In the genomic region with DNA sequence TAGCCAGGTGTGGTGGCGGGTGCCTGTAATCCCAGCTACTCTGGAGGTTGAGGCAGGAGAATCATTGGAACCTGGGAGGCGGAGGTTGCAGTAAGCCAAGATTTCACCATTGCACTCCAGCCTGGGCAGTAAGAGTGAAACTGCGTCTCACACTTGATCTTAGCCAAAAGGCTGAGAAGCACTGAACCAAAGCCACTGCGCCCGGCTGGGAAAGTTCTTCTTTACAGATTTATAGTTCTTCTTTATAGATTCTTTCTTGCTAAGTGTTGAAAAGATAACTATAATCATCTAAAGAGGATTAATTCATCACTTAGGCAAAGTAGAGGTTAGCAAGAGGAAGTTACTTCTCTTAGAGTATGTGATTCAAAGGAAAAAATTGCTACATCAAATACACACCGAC, we compare ENCODE assay signal across 21 cellular contexts. TPM values are rescaled to one million over a fixed set of nuclear protein-coding genes. Genes with fewer than 3 reads are reported as not detected.
A peak's percentile ranks its signal among the peaks of the same experiment; 100 is the strongest.
DNase-seq lines count a peak whose midpoint lies in the region; ATAC-seq, FAIRE-seq and TF ChIP-seq lines count a peak whose summit lies in the region.
"Had no signal": no experiment of that assay in that cellular context is flagged by ENCODE, and none has a peak within 500 bp of the region (broad histone marks: within the 10 kb centered on the region; RNA-seq: fewer than 3 reads in every experiment).

No MANE protein-coding gene starts in this region.

- BruUV-seq in GM12878 (replicated peaks; lab: Mats Ljungman, UMichigan), result no TSS peak

- H3K36me3 Mint-ChIP-seq in activated CD4-positive, alpha-beta memory T cell treated with anti-CD3 and anti-CD28 coated beads for 36 hours, result peaks cover 50% of the 10 kb centered on the region
- H3K36me3 Mint-ChIP-seq in activated CD4-positive, alpha-beta memory T cell treated with anti-CD3 and anti-CD28 coated beads, Interleukin-2, amount 10 ng/mL, durations not matched to agents 7 days and 5 days (ENCODE audit: low read depth), result peaks cover 64% of the 10 kb centered on the region
- peaks cover 13% of the 10 kb centered on the region for H3K36me3 Mint-ChIP-seq in IgD-negative memory B cell
- peaks cover 16 to 38% of the 10 kb centered on the region in 2 donors for H3K36me3 Mint-ChIP-seq in stimulated activated naive B cell treated with anti-CD40 and anti-IgM and Interleukin-4, amounts not matched to agents 10 μg/mL and 1 μg/mL and 100 μg/mL, for 72 hours

- no peaks in the 10 kb centered on the region for H4K20me1 ChIP-seq in GM12878 (ENCODE audit: control insufficient read depth, insufficient read depth)

- RAD21 ChIA-PET in GM12878 (lab: Charles Lee; ENCODE audit: unreplicated experiment), result no interaction called here

- peak overlapping the region; percentile 67 for H3K27ac Mint-ChIP-seq in activated CD4-positive, alpha-beta memory T cell treated with anti-CD3 and anti-CD28 coated beads for 36 hours
- H3K27ac Mint-ChIP-seq in activated CD4-positive, alpha-beta memory T cell treated with anti-CD3 and anti-CD28 coated beads, Interleukin-2, amount 10 ng/mL, durations not matched to agents 7 days and 5 days, result no peak overlapping the region
- H3K27ac Mint-ChIP-seq in IgD-negative memory B cell, result peak overlapping the region; percentile 32 to 79 (median 40)
- H3K27ac Mint-ChIP-seq in stimulated activated naive B cell treated with anti-CD40 and anti-IgM and Interleukin-4, amounts not matched to agents 10 μg/mL and 1 μg/mL and 100 μg/mL, for 72 hours, result peak overlapping the region; percentile 80
- H3K27ac Mint-ChIP-seq: CD8-positive, alpha-beta T cell; GM23338 had no signal

- FAIRE-seq in GM12878 (lab: Jason Lieb, UNC), result no peak
- FAIRE-seq: A549, GM12891, GM19239, H54, HepG2 had no signal

- H3K9me3 ChIP-seq in GM12878 (replicated peaks; ENCODE audit: control insufficient read depth, insufficient read depth, low read length), result peaks cover 1% of the 10 kb centered on the region
- H3K9me3 ChIP-seq: BLaER1 treated with 17β-estradiol and CSF1 and Interleukin-3, amounts not matched to agents 10 nM and 100 nM had no signal

- H3K27ac ChIP-seq in GM12878 (ENCODE audit: control insufficient read depth, insufficient read depth), result no peak overlapping the region
- H3K27ac ChIP-seq: 22Rv1; A549; BLaER1 treated with 17β-estradiol and CSF1 and Interleukin-3, amounts not matched to agents 10 nM and 100 nM had no signal

- peaks cover 6% of the 10 kb centered on the region for H3K4me1 Mint-ChIP-seq in activated CD4-positive, alpha-beta memory T cell treated with anti-CD3 and anti-CD28 coated beads for 36 hours (ENCODE audit: low read depth)
- H3K4me1 Mint-ChIP-seq in activated CD4-positive, alpha-beta memory T cell treated with anti-CD3 and anti-CD28 coated beads, Interleukin-2, amount 10 ng/mL, durations not matched to agents 7 days and 5 days, result no peaks in the 10 kb centered on the region
- H3K4me1 Mint-ChIP-seq in IgD-negative memory B cell, result peaks cover 11 to 18% (median 11%) of the 10 kb centered on the region in 3 donors
- H3K4me1 Mint-ChIP-seq in stimulated activated naive B cell treated with anti-CD40 and anti-IgM and Interleukin-4, amounts not matched to agents 10 μg/mL and 1 μg/mL and 100 μg/mL, for 72 hours, result peaks cover 11 to 32% of the 10 kb centered on the region in 2 donors

- no peak overlapping the region for H3K9ac ChIP-seq in GM12878 (ENCODE audit: control insufficient read depth, insufficient read depth, low read length)
- H3K9ac ChIP-seq: BLaER1 treated with 17β-estradiol and CSF1 and Interleukin-3, amounts not matched to agents 10 nM and 100 nM had no signal

- no peaks in the 10 kb centered on the region for H3K27me3 ChIP-seq in GM12878 (replicated peaks in 1 of 2; ENCODE audit: control insufficient read depth in 2 of 2, insufficient read depth in 2 of 2, low read length in 1 of 2)
- H3K27me3 ChIP-seq: BLaER1 treated with 17β-estradiol and CSF1 and Interleukin-3, amounts not matched to agents 10 nM and 100 nM had no signal

- CTCF ChIA-PET in activated CD4-positive, alpha-beta memory T cell treated with anti-CD3 and anti-CD28 coated beads for 36 hours (lab: Charles Lee), result no interaction called here
- CTCF ChIA-PET in activated CD4-positive, alpha-beta memory T cell treated with anti-CD3 and anti-CD28 coated beads, Interleukin-2, amount 10 ng/mL, durations not matched to agents 7 days and 5 days (lab: Charles Lee), result no interaction called here
- CTCF ChIA-PET in GM12878 (lab: Yijun Ruan, JAX), result interaction anchor here (0.9 to 1.3 kb wide), 2 partner anchors 11 to 440 kb away, joined by 3 to 5 read pairs; no protein-coding TSS in a partner anchor

- H3K36me3 ChIP-seq in GM12878 (ENCODE audit: control insufficient read depth in 2 of 2, insufficient read depth in 2 of 2, low read length in 1 of 2), result peaks cover 0 to 3% of the 10 kb centered on the region in 2 experiments; a peak in 3 of 4 replicates

- H3K9me3 Mint-ChIP-seq in activated CD4-positive, alpha-beta memory T cell treated with anti-CD3 and anti-CD28 coated beads for 36 hours, result peaks cover 58% of the 10 kb centered on the region
- peaks cover 53% of the 10 kb centered on the region for H3K9me3 Mint-ChIP-seq in activated CD4-positive, alpha-beta memory T cell treated with anti-CD3 and anti-CD28 coated beads, Interleukin-2, amount 10 ng/mL, durations not matched to agents 7 days and 5 days
- no peaks in the 10 kb centered on the region for H3K9me3 Mint-ChIP-seq in IgD-negative memory B cell
- no peaks in the 10 kb centered on the region for H3K9me3 Mint-ChIP-seq in stimulated activated naive B cell treated with anti-CD40 and anti-IgM and Interleukin-4, amounts not matched to agents 10 μg/mL and 1 μg/mL and 100 μg/mL, for 72 hours
- H3K9me3 Mint-ChIP-seq: GM23338 had no signal

- no peak overlapping the region for H3K4me3 ChIP-seq in GM12878
- H3K4me3 ChIP-seq: A549; BLaER1 treated with 17β-estradiol and CSF1 and Interleukin-3, amounts not matched to agents 10 nM and 100 nM; GM23338 had no signal

- TF ChIP-seq CTCF in GM12878 (IDR thresholded peaks at IDR 0.05 in 2 of 3, conservative IDR thresholded peaks at IDR 0.05 in 1 of 3; ENCODE audit: control insufficient read depth in 2 of 3, extremely low read depth in 1 of 3, insufficient read depth in 1 of 3, low read depth in 3 of 3, low read length in 3 of 3), result no peak

- peak; percentile 70 for ATAC-seq in GM12878
- peak; percentile 62 to 69 for ATAC-seq in stimulated activated naive B cell treated with anti-CD40 and anti-IgM and Interleukin-4, amounts not matched to agents 10 μg/mL and 1 μg/mL and 100 μg/mL, for 72 hours (replicated peaks)
- ATAC-seq: A549; CD8-positive, alpha-beta T cell; GM23338; HepG2 had no signal

- no peaks in the 10 kb centered on the region for H3K4me1 ChIP-seq in GM12878 (ENCODE audit: control insufficient read depth, insufficient read depth, low read length)
- H3K4me1 ChIP-seq: A549; BLaER1 treated with 17β-estradiol and CSF1 and Interleukin-3, amounts not matched to agents 10 nM and 100 nM had no signal

- TF ChIP-seq EP300 in GM12878 (IDR thresholded peaks at IDR 0.05; ENCODE audit: borderline replicate concordance in 1 of 2, control insufficient read depth in 1 of 2, low read depth in 2 of 2, low read length in 2 of 2), result no peak

- H2AFZ ChIP-seq in GM12878 (ENCODE audit: control insufficient read depth, low read depth, low read length), result no peak overlapping the region
- H2AFZ ChIP-seq: GM23338 had no signal

- no peaks in the 10 kb centered on the region for H3K79me2 ChIP-seq in GM12878 (ENCODE audit: control insufficient read depth, insufficient read depth, low read length)

- 0 out of 2 replicates have a peak overlapping the region, but pooled peaks have one; percentile 17 for H3K4me2 ChIP-seq in GM12878 (ENCODE audit: control insufficient read depth, insufficient read depth)
- H3K4me2 ChIP-seq: A549; BLaER1 treated with 17β-estradiol and CSF1 and Interleukin-3, amounts not matched to agents 10 nM and 100 nM; GM23338 had no signal

- intact Hi-C loops in activated CD4-positive, alpha-beta memory T cell treated with anti-CD3 and anti-CD28 coated beads for 36 hours (cut with micrococcal nuclease), result no loop called here
- intact Hi-C loops in GM12878 (cut with micrococcal nuclease; ENCODE audit: unreplicated experiment), result no loop called here

- no peak for TF ChIP-seq RAD21 in GM12878 (IDR thresholded peaks at IDR 0.05; ENCODE audit: insufficient read depth, low read depth, low read length)

- H3K27me3 Mint-ChIP-seq in activated CD4-positive, alpha-beta memory T cell treated with anti-CD3 and anti-CD28 coated beads for 36 hours, result no peaks in the 10 kb centered on the region
- H3K27me3 Mint-ChIP-seq in activated CD4-positive, alpha-beta memory T cell treated with anti-CD3 and anti-CD28 coated beads, Interleukin-2, amount 10 ng/mL, durations not matched to agents 7 days and 5 days, result no peaks in the 10 kb centered on the region
- no peaks in the 10 kb centered on the region for H3K27me3 Mint-ChIP-seq in IgD-negative memory B cell
- H3K27me3 Mint-ChIP-seq in stimulated activated naive B cell treated with anti-CD40 and anti-IgM and Interleukin-4, amounts not matched to agents 10 μg/mL and 1 μg/mL and 100 μg/mL, for 72 hours, result no peaks in the 10 kb centered on the region

- TF ChIP-seq POLR2A in GM12878 (IDR thresholded peaks at IDR 0.05; ENCODE audit: low read depth, low read length), result no peak

- no peak overlapping the region for H3K4me3 Mint-ChIP-seq in activated CD4-positive, alpha-beta memory T cell treated with anti-CD3 and anti-CD28 coated beads for 36 hours
- no peak overlapping the region for H3K4me3 Mint-ChIP-seq in activated CD4-positive, alpha-beta memory T cell treated with anti-CD3 and anti-CD28 coated beads, Interleukin-2, amount 10 ng/mL, durations not matched to agents 7 days and 5 days
- peak overlapping the region in 3 of 4 donors; percentile 6 to 72 (median 49) for H3K4me3 Mint-ChIP-seq in IgD-negative memory B cell
- no peak overlapping the region for H3K4me3 Mint-ChIP-seq in stimulated activated naive B cell treated with anti-CD40 and anti-IgM and Interleukin-4, amounts not matched to agents 10 μg/mL and 1 μg/mL and 100 μg/mL, for 72 hours
- H3K4me3 Mint-ChIP-seq: CD8-positive, alpha-beta T cell; GM23338 had no signal

- DNase-seq in activated CD4-positive, alpha-beta memory T cell treated with anti-CD3 and anti-CD28 coated beads for 36 hours, result no peak
- no peak for DNase-seq in activated CD4-positive, alpha-beta memory T cell treated with anti-CD3 and anti-CD28 coated beads, Interleukin-2, amount 10 ng/mL, durations not matched to agents 7 days and 5 days
- DNase-seq in GM12878 (ENCODE audit: low read depth, low spot score) (no peak), NCI-H446 (lab: John Stamatoyannopoulos, UW) (no peak), NCI-H2029 treated with DMSO at 0.1 percent for 48 hours (lab: John Stamatoyannopoulos, UW) (no peak)
- no peak for DNase-seq in stimulated activated naive B cell treated with anti-CD40 and anti-IgM and Interleukin-4, amounts not matched to agents 10 μg/mL and 1 μg/mL and 100 μg/mL, for 72 hours
- DNase-seq: CD8-positive, alpha-beta T cell; DMS 273 treated with DMSO at 0.1 percent for 48 hours; DMS53; DND-41; EL; HCEC 1CT had no signal

- SMC1A ChIA-PET in GM12878 (lab: Charles Lee; ENCODE audit: uncharacterized antibody, unreplicated experiment), result interaction anchor here (1.2 kb wide), 1 partner anchor 167 kb away, joined by 3 read pairs; no protein-coding TSS in a partner anchor

- POLR2A ChIA-PET in activated CD4-positive, alpha-beta memory T cell treated with anti-CD3 and anti-CD28 coated beads for 36 hours (lab: Charles Lee), result no interaction called here
- POLR2A ChIA-PET in activated CD4-positive, alpha-beta memory T cell treated with anti-CD3 and anti-CD28 coated beads, Interleukin-2, amount 10 ng/mL, durations not matched to agents 7 days and 5 days (lab: Charles Lee), result no interaction called here
- POLR2A ChIA-PET in GM12878 (lab: Charles Lee), result no interaction called here

- in situ Hi-C loops in GM12878 (cut with MboI), result no loop called here

- 47% methylated on average over 6 of the region's 6 CpGs for WGBS in GM12878 (ENCODE audit: insufficient coverage, insufficient replicate concordance, low lambda C conversion rate, missing lambda C conversion rate)

RNA-seq across cellular contexts. Expression of gene ZNF417, which starts 11.1 kb away (rescaled TPM):
- 10 to 100 TPM; 10.6 to 11.1 TPM for total RNA-seq in activated CD4-positive, alpha-beta memory T cell treated with anti-CD3 and anti-CD28 coated beads for 36 hours
- 10 to 100 TPM; 16.7 to 20.1 TPM for total RNA-seq in activated CD4-positive, alpha-beta memory T cell treated with anti-CD3 and anti-CD28 coated beads, Interleukin-2, amount 10 ng/mL, durations not matched to agents 7 days and 5 days
- polyA plus RNA-seq in IgD-negative memory B cell (4.5 TPM), GM12878 (2011; rRNA removed) (13.6 and 17.0 TPM in 2 replicates), GM12878 (2014; fragmentation: Illumina TruSeq; extraction: Trizol) (6.2 and 7.3 TPM in 2 replicates), GM12878 (2014; fragmentation: Nextera tagmentation; extraction: Ambion mirVana) (1 to 10 TPM; 1.3 to 1.6 TPM), GM12878 (2014; rRNA removed) (5.5 and 7.3 TPM in 2 replicates), GM12878 (2016; fragmentation: Nextera tagmentation; extraction: Ambion mirVana) (1 to 10 TPM; 4.8 to 5.6 TPM)
- total RNA-seq in GM12878 (2013; cell fraction: nucleolus; rRNA removed), result 63.3 and 63.4 TPM in 2 replicates
- total RNA-seq in GM12878 (2014; rRNA removed) (11.2 and 12.7 TPM in 2 replicates), GM12878 (2014; rRNA removed; fragmentation: Illumina TruSeq; extraction: Trizol) (12.0 and 12.3 TPM in 2 replicates), GM12878 (2021) (11.5 and 11.9 TPM in 2 replicates)
- polyA plus RNA-seq in GM12878 (2011; ENCODE audit: low read depth), result 5.3 TPM
- 6.3 and 9.1 TPM in 2 replicates for polyA plus RNA-seq in GM12878 (2011; cell fraction: cytosol; rRNA removed)
- 15.9 and 16.0 TPM in 2 replicates for polyA plus RNA-seq in GM12878 (2011; cell fraction: nucleus; rRNA removed)
- 5.7 and 6.0 TPM in 2 replicates for polyA plus RNA-seq in GM12878 (2012)
- polyA minus RNA-seq in GM12878 (2011; rRNA and poly(A)+ RNA removed), result 15.4 and 17.6 TPM in 2 replicates
- polyA minus RNA-seq in GM12878 (2011; cell fraction: cytosol; rRNA and poly(A)+ RNA removed), result 5.2 and 6.9 TPM in 2 replicates
- 10.0 and 12.3 TPM in 2 replicates for polyA minus RNA-seq in GM12878 (2011; cell fraction: nucleus; rRNA and poly(A)+ RNA removed)

RNA-seq across cellular contexts. Expression of gene ZNF814, which starts 16.4 kb away (rescaled TPM):
- 10 to 100 TPM; 10.4 to 12.4 TPM for total RNA-seq in activated CD4-positive, alpha-beta memory T cell treated with anti-CD3 and anti-CD28 coated beads for 36 hours
- 1 to 10 TPM; 9.3 to 9.6 TPM for total RNA-seq in activated CD4-positive, alpha-beta memory T cell treated with anti-CD3 and anti-CD28 coated beads, Interleukin-2, amount 10 ng/mL, durations not matched to agents 7 days and 5 days
- polyA plus RNA-seq in IgD-negative memory B cell (37.1 TPM), GM12878 (2011; rRNA removed) (29.2 and 31.0 TPM in 2 replicates), GM12878 (2014; fragmentation: Illumina TruSeq; extraction: Trizol) (10.9 and 14.4 TPM in 2 replicates), GM12878 (2014; fragmentation: Nextera tagmentation; extraction: Ambion mirVana) (10 to 100 TPM; 22.4 to 23.5 TPM), GM12878 (2014; rRNA removed) (12.4 and 16.2 TPM in 2 replicates), GM12878 (2016; fragmentation: Nextera tagmentation; extraction: Ambion mirVana) (10 to 100 TPM; 21.4 to 21.8 TPM)
- 189 TPM in 2 replicates for total RNA-seq in GM12878 (2013; cell fraction: nucleolus; rRNA removed)
- total RNA-seq in GM12878 (2014; rRNA removed) (20.7 and 25.4 TPM in 2 replicates), GM12878 (2014; rRNA removed; fragmentation: Illumina TruSeq; extraction: Trizol) (22.1 and 23.3 TPM in 2 replicates), GM12878 (2021) (16.5 and 20.6 TPM in 2 replicates)
- 22.0 TPM for polyA plus RNA-seq in GM12878 (2011; ENCODE audit: low read depth)
- polyA plus RNA-seq in GM12878 (2011; cell fraction: cytosol; rRNA removed), result 33.1 and 37.3 TPM in 2 replicates
- polyA plus RNA-seq in GM12878 (2011; cell fraction: nucleus; rRNA removed), result 25.3 and 28.6 TPM in 2 replicates
- 14.6 and 20.0 TPM in 2 replicates for polyA plus RNA-seq in GM12878 (2012)
- polyA minus RNA-seq in GM12878 (2011; rRNA and poly(A)+ RNA removed), result 64.3 and 70.0 TPM in 2 replicates
- polyA minus RNA-seq in GM12878 (2011; cell fraction: cytosol; rRNA and poly(A)+ RNA removed), result 11.4 and 13.2 TPM in 2 replicates
- 43.5 and 74.2 TPM in 2 replicates for polyA minus RNA-seq in GM12878 (2011; cell fraction: nucleus; rRNA and poly(A)+ RNA removed)

RNA-seq across cellular contexts. Expression of gene ZNF418, which starts 29.9 kb away (rescaled TPM):
- 1 to 10 TPM; 2.3 TPM for total RNA-seq in activated CD4-positive, alpha-beta memory T cell treated with anti-CD3 and anti-CD28 coated beads for 36 hours
- 1 to 10 TPM; 3.0 to 3.7 TPM for total RNA-seq in activated CD4-positive, alpha-beta memory T cell treated with anti-CD3 and anti-CD28 coated beads, Interleukin-2, amount 10 ng/mL, durations not matched to agents 7 days and 5 days
- polyA plus RNA-seq in IgD-negative memory B cell, result 6.0 TPM
- total RNA-seq in GM12878 (2013; cell fraction: nucleolus; rRNA removed), result 31.4 and 34.5 TPM in 2 replicates
- 0.45 and 0.54 TPM in 2 replicates for total RNA-seq in GM12878 (2014; rRNA removed)
- total RNA-seq in GM12878 (2014; rRNA removed; fragmentation: Illumina TruSeq; extraction: Trizol), result 1.2 and 1.3 TPM in 2 replicates
- 0.69 TPM in 2 replicates for total RNA-seq in GM12878 (2021)
- polyA plus RNA-seq in GM12878 (2011; ENCODE audit: low read depth), result 1.6 TPM
- polyA plus RNA-seq in GM12878 (2011; rRNA removed), result 1.2 and 2.5 TPM in 2 replicates
- polyA plus RNA-seq in GM12878 (2011; cell fraction: cytosol; rRNA removed), result 0.69 and 1.5 TPM in 2 replicates
- polyA plus RNA-seq in GM12878 (2011; cell fraction: nucleus; rRNA removed), result 2.4 and 3.2 TPM in 2 replicates
- polyA plus RNA-seq in GM12878 (2012), result 2.6 and 2.9 TPM in 2 replicates
- polyA plus RNA-seq in GM12878 (2014; fragmentation: Illumina TruSeq; extraction: Trizol), result 0.59 and 2.0 TPM in 2 replicates
- under 1 TPM in 1 of 2 experiments, not detected in 1; 0.20 TPM for polyA plus RNA-seq in GM12878 (2014; fragmentation: Nextera tagmentation; extraction: Ambion mirVana)
- polyA plus RNA-seq in GM12878 (2014; rRNA removed), result 0.53 and 1.3 TPM in 2 replicates
- polyA plus RNA-seq in GM12878 (2016; fragmentation: Nextera tagmentation; extraction: Ambion mirVana), result 1 to 10 TPM in 1 of 2 experiments, under 1 TPM in 1; 0.44 to 1.1 TPM
- 2.1 and 2.6 TPM in 2 replicates for polyA minus RNA-seq in GM12878 (2011; rRNA and poly(A)+ RNA removed)
- 1.1 and 1.5 TPM in 2 replicates for polyA minus RNA-seq in GM12878 (2011; cell fraction: cytosol; rRNA and poly(A)+ RNA removed)
- polyA minus RNA-seq in GM12878 (2011; cell fraction: nucleus; rRNA and poly(A)+ RNA removed), result 0.73 and 3.1 TPM in 2 replicates

RNA-seq across cellular contexts. Expression of gene ZNF256, which starts 42.2 kb away (rescaled TPM):
- total RNA-seq in activated CD4-positive, alpha-beta memory T cell treated with anti-CD3 and anti-CD28 coated beads for 36 hours, result 1 to 10 TPM; 3.9 TPM
- total RNA-seq in activated CD4-positive, alpha-beta memory T cell treated with anti-CD3 and anti-CD28 coated beads, Interleukin-2, amount 10 ng/mL, durations not matched to agents 7 days and 5 days, result 1 to 10 TPM; 5.8 to 6.1 TPM
- polyA plus RNA-seq in IgD-negative memory B cell (7.8 TPM), GM12878 (2011; rRNA removed) (7.1 and 10.7 TPM in 2 replicates), GM12878 (2014; fragmentation: Illumina TruSeq; extraction: Trizol) (5.0 and 5.1 TPM in 2 replicates), GM12878 (2014; fragmentation: Nextera tagmentation; extraction: Ambion mirVana) (1 to 10 TPM; 1.0 to 2.9 TPM), GM12878 (2014; rRNA removed) (4.1 and 4.8 TPM in 2 replicates), GM12878 (2016; fragmentation: Nextera tagmentation; extraction: Ambion mirVana) (1 to 10 TPM; 3.3 to 3.8 TPM)
- total RNA-seq in GM12878 (2013; cell fraction: nucleolus; rRNA removed), result 19.3 and 20.7 TPM in 2 replicates
- total RNA-seq in GM12878 (2014; rRNA removed) (3.3 and 3.8 TPM in 2 replicates), GM12878 (2014; rRNA removed; fragmentation: Illumina TruSeq; extraction: Trizol) (7.5 and 7.6 TPM in 2 replicates), GM12878 (2021) (4.6 and 4.8 TPM in 2 replicates)
- 8.6 TPM for polyA plus RNA-seq in GM12878 (2011; ENCODE audit: low read depth)
- polyA plus RNA-seq in GM12878 (2011; cell fraction: cytosol; rRNA removed), result 4.1 and 4.5 TPM in 2 replicates
- polyA plus RNA-seq in GM12878 (2011; cell fraction: nucleus; rRNA removed), result 6.7 and 8.1 TPM in 2 replicates
- polyA plus RNA-seq in GM12878 (2012), result 7.0 and 8.6 TPM in 2 replicates
- polyA minus RNA-seq in GM12878 (2011; rRNA and poly(A)+ RNA removed), result 7.1 and 10.8 TPM in 2 replicates
- 2.7 and 3.4 TPM in 2 replicates for polyA minus RNA-seq in GM12878 (2011; cell fraction: cytosol; rRNA and poly(A)+ RNA removed)
- polyA minus RNA-seq in GM12878 (2011; cell fraction: nucleus; rRNA and poly(A)+ RNA removed), result 4.8 and 6.8 TPM in 2 replicates

RNA-seq across cellular contexts. Expression of gene ZNF587, which starts 55.6 kb away (rescaled TPM):
- 10 to 100 TPM; 20.9 to 23.9 TPM for total RNA-seq in activated CD4-positive, alpha-beta memory T cell treated with anti-CD3 and anti-CD28 coated beads for 36 hours
- 10 to 100 TPM; 34.9 to 36.2 TPM for total RNA-seq in activated CD4-positive, alpha-beta memory T cell treated with anti-CD3 and anti-CD28 coated beads, Interleukin-2, amount 10 ng/mL, durations not matched to agents 7 days and 5 days
- polyA plus RNA-seq in IgD-negative memory B cell (10.5 TPM), GM12878 (2011; rRNA removed) (20.1 and 22.2 TPM in 2 replicates), GM12878 (2014; fragmentation: Illumina TruSeq; extraction: Trizol) (16.4 and 17.7 TPM in 2 replicates), GM12878 (2014; fragmentation: Nextera tagmentation; extraction: Ambion mirVana) (1 to 10 TPM; 1.9 to 2.6 TPM), GM12878 (2014; rRNA removed) (14.0 and 15.0 TPM in 2 replicates), GM12878 (2016; fragmentation: Nextera tagmentation; extraction: Ambion mirVana) (1 to 10 TPM; 6.7 to 8.5 TPM)
- 91.3 and 96.6 TPM in 2 replicates for total RNA-seq in GM12878 (2013; cell fraction: nucleolus; rRNA removed)
- total RNA-seq in GM12878 (2014; rRNA removed) (13.1 and 15.2 TPM in 2 replicates), GM12878 (2014; rRNA removed; fragmentation: Illumina TruSeq; extraction: Trizol) (23.4 and 23.8 TPM in 2 replicates), GM12878 (2021) (20.2 and 27.8 TPM in 2 replicates)
- polyA plus RNA-seq in GM12878 (2011; ENCODE audit: low read depth), result 10.1 TPM
- polyA plus RNA-seq in GM12878 (2011; cell fraction: cytosol; rRNA removed), result 14.4 and 16.8 TPM in 2 replicates
- polyA plus RNA-seq in GM12878 (2011; cell fraction: nucleus; rRNA removed), result 26.2 and 31.1 TPM in 2 replicates
- polyA plus RNA-seq in GM12878 (2012), result 11.8 and 13.2 TPM in 2 replicates
- polyA minus RNA-seq in GM12878 (2011; rRNA and poly(A)+ RNA removed), result 17.7 and 28.5 TPM in 2 replicates
- 16.3 and 22.0 TPM in 2 replicates for polyA minus RNA-seq in GM12878 (2011; cell fraction: cytosol; rRNA and poly(A)+ RNA removed)
- 10.5 and 13.7 TPM in 2 replicates for polyA minus RNA-seq in GM12878 (2011; cell fraction: nucleus; rRNA and poly(A)+ RNA removed)

Comparison
In these comparisons a context has a peak if more than half of its experiments do, and no peak if none do; other contexts are left out.
1. H3K4me3 Mint-ChIP-seq: peak in IgD-negative memory B cell (3 of 4); none in activated CD4-positive, alpha-beta memory T cell treated with anti-CD3 and anti-CD28 coated beads for 36 hours (single experiment), activated CD4-positive, alpha-beta memory T cell treated with anti-CD3 and anti-CD28 coated beads, Interleukin-2, amount 10 ng/mL, durations not matched to agents 7 days and 5 days (single experiment) and stimulated activated naive B cell treated with anti-CD40 and anti-IgM and Interleukin-4, amounts not matched to agents 10 μg/mL and 1 μg/mL and 100 μg/mL, for 72 hours (0 of 2).